ENCODE assay signal across 28 cellular contexts in genomic region chr20:35007413-35007812, GRCh38. TPM values are rescaled to one million over a fixed set of nuclear protein-coding genes. Genes with fewer than 3 reads are reported as not detected.
DNase-seq lines count a peak whose midpoint lies in the region; ATAC-seq, FAIRE-seq and TF ChIP-seq lines count a peak whose summit lies in the region.
"Had no signal": no experiment of that assay in that cellular context is flagged by ENCODE, and none has a peak within 500 bp of the region (broad histone marks: within the 10 kb centered on the region; RNA-seq: fewer than 3 reads in every experiment).

No MANE protein-coding gene starts in this region.

- H3K27ac ChIP-seq in HepG2 (ENCODE audit: extremely low read length, insufficient read depth, low read length) (no peak overlapping the region), testis (peak overlapping the region in 1 of 2 donors; percentile 25)
- H3K27ac ChIP-seq: 22Rv1, brain microvascular endothelial cell, KMS-11, lower lobe of right lung, PC-9, SJSA1, upper lobe of left lung, WERI-Rb-1 had no signal

- no peak overlapping the region for H3K4me3 Mint-ChIP-seq in chondrocyte (ENCODE audit: unreplicated experiment)
- H3K4me3 Mint-ChIP-seq in activated T-helper 2 cell treated with anti-CD3 and anti-CD28 coated beads, Interferon-gamma antibody, Interleukin-2, Interleukin-4, amounts not matched to agents 10 μg/mL and 5 μg/mL and 100 μg/mL, durations not matched to agents 14 hours and 24 hours and 36 hours (ENCODE audit: low read depth) = no peak overlapping the region
- H3K4me3 Mint-ChIP-seq: activated CD8-positive, alpha-beta T cell treated with anti-CD3 and anti-CD28 coated beads for 36 hours; activated T-cell treated with anti-CD3 and anti-CD28 coated beads, Interleukin-2, amount 50 U/mL, for 72 hours; immature natural killer cell had no signal

- no peak for TF ChIP-seq EP300 in HepG2 (IDR thresholded peaks at IDR 0.05; ENCODE audit: low read depth in 2 of 2, low read length in 2 of 2)
- TF ChIP-seq EP300 in HepG2 (CRISPR knock-in tag; IDR thresholded peaks at IDR 0.05; ENCODE audit: borderline replicate concordance) = no peak

- no peaks in the 10 kb centered on the region; the same call in 1 of the 2 replicates for H4K20me1 ChIP-seq in HepG2 (ENCODE audit: insufficient read depth, low read length)

- H3K4me3 ChIP-seq in HepG2 (replicated peaks in 1 of 3; ENCODE audit: insufficient read depth in 1 of 3, low read depth in 2 of 3, low read length in 3 of 3) (no peak overlapping the region), testis (no peak overlapping the region)
- H3K4me3 ChIP-seq: heart left ventricle, lower lobe of right lung, PC-9, SJSA1, upper lobe of left lung had no signal

- ATAC-seq in HepG2 = no peak
- ATAC-seq in HG03045 (IDR thresholded peaks at IDR 0.05; ENCODE audit: unreplicated experiment) = no peak
- no peak for ATAC-seq in GM18873 (IDR thresholded peaks at IDR 0.05; ENCODE audit: low FRiP score, unreplicated experiment)
- ATAC-seq: activated CD8-positive, alpha-beta T cell treated with anti-CD3 and anti-CD28 coated beads for 36 hours; activated T-cell treated with anti-CD3 and anti-CD28 coated beads, Interleukin-2, amount 50 U/mL, for 72 hours; lower lobe of right lung had no signal

- TF ChIP-seq RAD21 in HepG2 (CRISPR knock-in tag; IDR thresholded peaks at IDR 0.05) = no peak

- no peak for FAIRE-seq in HepG2 (lab: Jason Lieb, UNC)
- FAIRE-seq: GM12892 had no signal

- H3K9ac ChIP-seq in HepG2 (ENCODE audit: insufficient read depth, low read depth, low read length) = no peak overlapping the region
- H3K9ac ChIP-seq: KMS-11 had no signal

- no peak for TF ChIP-seq POLR2A in HepG2 (IDR thresholded peaks at IDR 0.05; ENCODE audit: insufficient read depth in 1 of 2, low read depth in 2 of 2, low read length in 2 of 2)
- TF ChIP-seq POLR2A in testis (IDR thresholded peaks at IDR 0.05) = no peak

- H3K27me3 ChIP-seq in HepG2 (ENCODE audit: control insufficient read depth in 1 of 2, insufficient read depth in 2 of 2, low read length in 2 of 2) (no peaks in the 10 kb centered on the region), testis (no peaks in the 10 kb centered on the region)
- H3K27me3 ChIP-seq: brain microvascular endothelial cell, heart left ventricle, SJSA1, upper lobe of left lung had no signal

- H3K4me1 Mint-ChIP-seq in chondrocyte (ENCODE audit: low read depth) = no peaks in the 10 kb centered on the region
- H3K4me1 Mint-ChIP-seq in activated T-helper 2 cell treated with anti-CD3 and anti-CD28 coated beads, Interferon-gamma antibody, Interleukin-2, Interleukin-4, amounts not matched to agents 10 μg/mL and 5 μg/mL and 100 μg/mL, durations not matched to agents 14 hours and 24 hours and 36 hours (ENCODE audit: low read depth) = no peaks in the 10 kb centered on the region

- in situ Hi-C loops in HepG2 (cut with HindIII; ENCODE audit: extremely low pct_ligation_motif_present, low pct_unique_long_range_greater_than_20kb) = no loop called here

- TF ChIP-seq CTCF in chondrocyte (IDR thresholded peaks at IDR 0.05) (no peak), HepG2 (CRISPR knock-in tag; IDR thresholded peaks at IDR 0.05) (no peak), testis (IDR thresholded peaks at IDR 0.05) (no peak)

- no peak overlapping the region for H3K4me2 ChIP-seq in HepG2 (ENCODE audit: low read depth, low read length)
- H3K4me2 ChIP-seq: KMS-11, PC-9 had no signal

- 96% methylated on average over 9 of the region's 9 CpGs for WGBS in HepG2 (ENCODE audit: low lambda C conversion rate)
- WGBS in testis, 2 donors = 65 to 67% methylated on average over 9 of the region's 9 CpGs

- no peaks in the 10 kb centered on the region for H3K27me3 Mint-ChIP-seq in chondrocyte (ENCODE audit: low read depth)
- H3K27me3 Mint-ChIP-seq in activated T-helper 2 cell treated with anti-CD3 and anti-CD28 coated beads, Interferon-gamma antibody, Interleukin-2, Interleukin-4, amounts not matched to agents 10 μg/mL and 5 μg/mL and 100 μg/mL, durations not matched to agents 14 hours and 24 hours and 36 hours (ENCODE audit: low read depth) = no peaks in the 10 kb centered on the region
- H3K27me3 Mint-ChIP-seq: activated CD8-positive, alpha-beta T cell treated with anti-CD3 and anti-CD28 coated beads for 36 hours had no signal

- BruUV-seq in HepG2 (replicated peaks; lab: Mats Ljungman, UMichigan) = no TSS peak

- CTCF ChIA-PET in HepG2 (lab: Yijun Ruan, JAX; ENCODE audit: low intra/inter-chr PET ratio, low total read pairs) = no interaction called here

- no peaks in the 10 kb centered on the region for H3K9me3 Mint-ChIP-seq in chondrocyte (ENCODE audit: low read depth)
- no peaks in the 10 kb centered on the region for H3K9me3 Mint-ChIP-seq in activated T-helper 2 cell treated with anti-CD3 and anti-CD28 coated beads, Interferon-gamma antibody, Interleukin-2, Interleukin-4, amounts not matched to agents 10 μg/mL and 5 μg/mL and 100 μg/mL, durations not matched to agents 14 hours and 24 hours and 36 hours
- H3K9me3 Mint-ChIP-seq: activated CD8-positive, alpha-beta T cell treated with anti-CD3 and anti-CD28 coated beads for 36 hours; activated T-cell treated with anti-CD3 and anti-CD28 coated beads, Interleukin-2, amount 50 U/mL, for 72 hours; immature natural killer cell had no signal

- no peak overlapping the region for H2AFZ ChIP-seq in HepG2 (ENCODE audit: low read length)
- H2AFZ ChIP-seq: PC-9 had no signal

- no peak overlapping the region for H3K27ac Mint-ChIP-seq in chondrocyte (ENCODE audit: unreplicated experiment)
- no peak overlapping the region for H3K27ac Mint-ChIP-seq in activated T-helper 2 cell treated with anti-CD3 and anti-CD28 coated beads, Interferon-gamma antibody, Interleukin-2, Interleukin-4, amounts not matched to agents 10 μg/mL and 5 μg/mL and 100 μg/mL, durations not matched to agents 14 hours and 24 hours and 36 hours
- H3K27ac Mint-ChIP-seq: activated T-cell treated with anti-CD3 and anti-CD28 coated beads, Interleukin-2, amount 50 U/mL, for 72 hours had no signal

- intact Hi-C loops in HepG2 (cut with micrococcal nuclease; ENCODE audit: unreplicated experiment) = no loop called here
- intact Hi-C loops in testis (cut with DNase I; ENCODE audit: low total_unique reads) = no loop called here
- intact Hi-C loops in activated T-helper 2 cell treated with anti-CD3 and anti-CD28 coated beads, Interferon-gamma antibody, Interleukin-2, Interleukin-4, amounts not matched to agents 10 μg/mL and 5 μg/mL and 100 μg/mL, durations not matched to agents 14 hours and 24 hours and 36 hours (cut with micrococcal nuclease) = no loop called here

- H3K36me3 Mint-ChIP-seq in chondrocyte (ENCODE audit: low read depth) = peaks cover 68% of the 10 kb centered on the region
- peaks cover 66% of the 10 kb centered on the region for H3K36me3 Mint-ChIP-seq in activated T-helper 2 cell treated with anti-CD3 and anti-CD28 coated beads, Interferon-gamma antibody, Interleukin-2, Interleukin-4, amounts not matched to agents 10 μg/mL and 5 μg/mL and 100 μg/mL, durations not matched to agents 14 hours and 24 hours and 36 hours (ENCODE audit: low read depth)

- peak; percentile 18 for DNase-seq in activated CD4-positive, CD25-positive, alpha-beta regulatory T cell treated with anti-CD3 and anti-CD28 coated beads, Interleukin-2, amount 50 U/mL, for 72 hours
- DNase-seq in activated CD4-positive, CD25-positive, alpha-beta regulatory T cell (lab: John Stamatoyannopoulos, UW) = no peak
- DNase-seq in chondrocyte (ENCODE audit: low spot score) = peak; percentile 50
- DNase-seq in HepG2 (ENCODE audit: low spot score) = no peak
- DNase-seq in testis = peak; percentile 14
- DNase-seq in activated T-helper 2 cell treated with anti-CD3 and anti-CD28 coated beads, Interferon-gamma antibody, Interleukin-2, Interleukin-4, amounts not matched to agents 10 μg/mL and 5 μg/mL and 100 μg/mL, durations not matched to agents 14 hours and 24 hours and 36 hours (ENCODE audit: low spot score) = no peak
- DNase-seq: activated CD8-positive, alpha-beta T cell treated with anti-CD3 and anti-CD28 coated beads for 36 hours; activated T-cell treated with anti-CD3 and anti-CD28 coated beads, Interleukin-2, amount 50 U/mL, for 72 hours; brain microvascular endothelial cell; COR-L47; dermis blood vessel endothelial cell; DMS79 treated with DMSO at 0.1 percent for 48 hours; immature natural killer cell; lower lobe of right lung; MV-4-11; NCI-H1694; PC-9; stimulated activated naive CD4-positive, alpha-beta T cell; WERI-Rb-1 had no signal

- H3K36me3 ChIP-seq in HepG2 (replicated peaks in 1 of 2; ENCODE audit: control insufficient read depth in 1 of 2, insufficient read depth in 2 of 2, low read length in 2 of 2) = peaks cover 86 to 98% of the 10 kb centered on the region in 2 experiments
- peaks cover 4% of the 10 kb centered on the region for H3K36me3 ChIP-seq in testis (ENCODE audit: low read depth, missing control alignments)

- H3K4me1 ChIP-seq in HepG2 (ENCODE audit: insufficient read depth, low read length) (peaks cover 10% of the 10 kb centered on the region), testis (no peaks in the 10 kb centered on the region)
- H3K4me1 ChIP-seq: SJSA1 had no signal

- H3K79me2 ChIP-seq in HepG2 (ENCODE audit: insufficient read depth, low read length) = no peaks in the 10 kb centered on the region

- POLR2A ChIA-PET in HepG2 (lab: Yijun Ruan, JAX) = no interaction called here

- H3K9me3 ChIP-seq in HepG2 (ENCODE audit: low read length) (no peaks in the 10 kb centered on the region), testis (no peaks in the 10 kb centered on the region)
- H3K9me3 ChIP-seq: heart left ventricle, lower lobe of right lung, SJSA1, upper lobe of left lung had no signal

RNA-seq across cellular contexts. Expression of gene MYH7B, which starts 51.7 kb away (rescaled TPM):
- 0.30 to 0.64 TPM in 2 of 3 replicates, not detected in the other for total RNA-seq in chondrocyte
- total RNA-seq in HepG2 (2016; rRNA removed; fragmentation: Illumina TruSeq; extraction: Trizol) = 0.18 and 0.20 TPM in 2 replicates
- 0.20 TPM in 1 of 2 replicates, not detected in the other for total RNA-seq in HepG2 (2016; cell fraction: cytosol; rRNA removed; fragmentation: Illumina TruSeq; extraction: Trizol; ENCODE audit: low read depth)
- 0.19 TPM in 1 of 2 replicates, not detected in the other for total RNA-seq in HepG2 (2016; cell fraction: insoluble cytoplasmic fraction; rRNA removed; fragmentation: Illumina TruSeq; extraction: Trizol)
- 0.14 and 0.25 TPM in 2 replicates for total RNA-seq in HepG2 (2016; cell fraction: membrane; rRNA removed; fragmentation: Illumina TruSeq; extraction: Trizol)
- total RNA-seq in HepG2 (2016; cell fraction: nucleus; rRNA removed; fragmentation: Illumina TruSeq; extraction: Trizol) = 0.50 and 0.93 TPM in 2 replicates
- polyA plus RNA-seq in HepG2 (2011; rRNA removed) = 0.05 and 0.17 TPM in 2 replicates
- polyA plus RNA-seq in HepG2 (2011; cell fraction: cytosol; rRNA removed) = 0.03 and 0.04 TPM in 2 replicates
- polyA plus RNA-seq in HepG2 (2011; cell fraction: nucleus; rRNA removed) = 0.80 and 0.90 TPM in 2 replicates
- 0.51 and 0.55 TPM in 2 replicates for polyA plus RNA-seq in HepG2 (2012)
- 0.02 and 0.24 TPM in 2 replicates for polyA plus RNA-seq in HepG2 (2016; cell fraction: cytosol; fragmentation: Illumina TruSeq; extraction: Trizol; ENCODE audit: low read depth)
- polyA plus RNA-seq in HepG2 (2016; cell fraction: insoluble cytoplasmic fraction; fragmentation: Illumina TruSeq; extraction: Trizol; ENCODE audit: low read depth) = 0.23 and 0.37 TPM in 2 replicates
- 0.21 and 0.32 TPM in 2 replicates for polyA plus RNA-seq in HepG2 (2016; cell fraction: membrane; fragmentation: Illumina TruSeq; extraction: Trizol; ENCODE audit: low read depth)
- 0.96 and 2.1 TPM in 2 replicates for polyA plus RNA-seq in HepG2 (2016; cell fraction: nucleus; fragmentation: Illumina TruSeq; extraction: Trizol; ENCODE audit: insufficient read depth, low read depth)
- 0.09 TPM in 1 of 2 replicates, not detected in the other for polyA minus RNA-seq in HepG2 (2011; rRNA and poly(A)+ RNA removed; ENCODE audit: low replicate concordance)
- not detected in 2 replicates for polyA minus RNA-seq in HepG2 (2011; cell fraction: cytosol; rRNA and poly(A)+ RNA removed)
- 0.13 and 0.50 TPM in 2 replicates for polyA minus RNA-seq in HepG2 (2011; cell fraction: nucleus; rRNA and poly(A)+ RNA removed)
- 10 to 100 TPM; 21.8 to 30.2 TPM for total RNA-seq in testis
- polyA plus RNA-seq in testis (ENCODE audit: insufficient read depth, low read depth, low replicate concordance) = 24.3 TPM
- total RNA-seq in activated T-helper 2 cell treated with anti-CD3 and anti-CD28 coated beads, Interferon-gamma antibody, Interleukin-2, Interleukin-4, amounts not matched to agents 10 μg/mL and 5 μg/mL and 100 μg/mL, durations not matched to agents 14 hours and 24 hours and 36 hours = 0.30 and 0.34 TPM in 2 replicates
- total RNA-seq: H4, SJSA1 had no signal
- polyA plus RNA-seq: immature natural killer cell had no signal

RNA-seq across cellular contexts. Expression of gene GSS, which starts 51.8 kb away (rescaled TPM):
- 39.5 to 57.7 TPM (median 57.3 TPM) in 3 replicates for total RNA-seq in chondrocyte
- total RNA-seq in HepG2 (2016; rRNA removed; fragmentation: Illumina TruSeq; extraction: Trizol) = 102 and 107 TPM in 2 replicates
- 24.0 and 24.9 TPM in 2 replicates for total RNA-seq in HepG2 (2016; cell fraction: cytosol; rRNA removed; fragmentation: Illumina TruSeq; extraction: Trizol; ENCODE audit: low read depth)
- 101 and 108 TPM in 2 replicates for total RNA-seq in HepG2 (2016; cell fraction: insoluble cytoplasmic fraction; rRNA removed; fragmentation: Illumina TruSeq; extraction: Trizol)
- 34.7 and 36.9 TPM in 2 replicates for total RNA-seq in HepG2 (2016; cell fraction: membrane; rRNA removed; fragmentation: Illumina TruSeq; extraction: Trizol)
- 65.3 and 66.8 TPM in 2 replicates for total RNA-seq in HepG2 (2016; cell fraction: nucleus; rRNA removed; fragmentation: Illumina TruSeq; extraction: Trizol)
- polyA plus RNA-seq in HepG2 (2011; rRNA removed) = 74.1 and 80.1 TPM in 2 replicates
- polyA plus RNA-seq in HepG2 (2011; cell fraction: cytosol; rRNA removed) = 61.4 and 72.0 TPM in 2 replicates
- 134 and 148 TPM in 2 replicates for polyA plus RNA-seq in HepG2 (2011; cell fraction: nucleus; rRNA removed)
- 34.1 and 41.6 TPM in 2 replicates for polyA plus RNA-seq in HepG2 (2012)
- polyA plus RNA-seq in HepG2 (2016; cell fraction: cytosol; fragmentation: Illumina TruSeq; extraction: Trizol; ENCODE audit: low read depth) = 19.2 and 19.4 TPM in 2 replicates
- polyA plus RNA-seq in HepG2 (2016; cell fraction: insoluble cytoplasmic fraction; fragmentation: Illumina TruSeq; extraction: Trizol; ENCODE audit: low read depth) = 102 and 104 TPM in 2 replicates
- 24.4 and 27.0 TPM in 2 replicates for polyA plus RNA-seq in HepG2 (2016; cell fraction: membrane; fragmentation: Illumina TruSeq; extraction: Trizol; ENCODE audit: low read depth)
- 106 and 116 TPM in 2 replicates for polyA plus RNA-seq in HepG2 (2016; cell fraction: nucleus; fragmentation: Illumina TruSeq; extraction: Trizol; ENCODE audit: insufficient read depth, low read depth)
- polyA minus RNA-seq in HepG2 (2011; rRNA and poly(A)+ RNA removed; ENCODE audit: low replicate concordance) = 86.0 and 125 TPM in 2 replicates
- polyA minus RNA-seq in HepG2 (2011; cell fraction: cytosol; rRNA and poly(A)+ RNA removed) = 23.0 and 28.1 TPM in 2 replicates
- polyA minus RNA-seq in HepG2 (2011; cell fraction: nucleus; rRNA and poly(A)+ RNA removed) = 65.4 and 67.3 TPM in 2 replicates
- total RNA-seq in testis = 10 to 100 TPM; 79.3 to 87.9 TPM
- polyA plus RNA-seq in testis (ENCODE audit: insufficient read depth, low read depth, low replicate concordance) = 52.8 TPM
- 70.5 and 77.1 TPM in 2 replicates for total RNA-seq in activated T-helper 2 cell treated with anti-CD3 and anti-CD28 coated beads, Interferon-gamma antibody, Interleukin-2, Interleukin-4, amounts not matched to agents 10 μg/mL and 5 μg/mL and 100 μg/mL, durations not matched to agents 14 hours and 24 hours and 36 hours

Comparison
In these comparisons a context has a peak if more than half of its experiments do, and no peak if none do; other contexts are left out.
1. DNase-seq: peak in activated CD4-positive, CD25-positive, alpha-beta regulatory T cell treated with anti-CD3 and anti-CD28 coated beads, Interleukin-2, amount 50 U/mL, for 72 hours (single experiment), chondrocyte (single experiment) and testis (single experiment); none in activated CD4-positive, CD25-positive, alpha-beta regulatory T cell (0 of 4), HepG2 (single experiment) and activated T-helper 2 cell treated with anti-CD3 and anti-CD28 coated beads, Interferon-gamma antibody, Interleukin-2, Interleukin-4, amounts not matched to agents 10 μg/mL and 5 μg/mL and 100 μg/mL, durations not matched to agents 14 hours and 24 hours and 36 hours (single experiment).
2. RNA of gene MYH7B, which starts 51.7 kb away (total RNA-seq): 21.8 to 30.2 TPM in testis; 0.30 to 0.34 TPM in activated T-helper 2 cell treated with anti-CD3 and anti-CD28 coated beads, Interferon-gamma antibody, Interleukin-2, Interleukin-4, amounts not matched to agents 10 μg/mL and 5 μg/mL and 100 μg/mL, durations not matched to agents 14 hours and 24 hours and 36 hours, 0.30 to 0.64 TPM in chondrocyte and 0.14 to 0.93 TPM in HepG2; every median in the first group is over 10 times any median in the second.